In genomic region chr5:112935675-112936074, GRCh38 we compare ENCODE assay signal across 21 cellular contexts. TPM values are rescaled to one million over a fixed set of nuclear protein-coding genes. Genes with fewer than 3 reads are reported as not detected.
DNase-seq lines count a peak whose midpoint lies in the region; ATAC-seq and TF ChIP-seq lines count a peak whose summit lies in the region.
"Had no signal": no experiment of that assay in that cellular context is flagged by ENCODE, and none has a peak within 500 bp of the region (broad histone marks: within the 10 kb centered on the region; RNA-seq: fewer than 3 reads in every experiment).

No MANE protein-coding gene starts in this region.

- no peaks in the 10 kb centered on the region for H3K9me3 ChIP-seq in adipocyte (ENCODE audit: control insufficient read depth, low read length)

- H3K36me3 Mint-ChIP-seq in HFFc6 (ENCODE audit: low read depth) = no peaks in the 10 kb centered on the region
- no peaks in the 10 kb centered on the region for H3K36me3 Mint-ChIP-seq in natural killer cell
- H3K36me3 Mint-ChIP-seq: CD8-positive, alpha-beta T cell had no signal

- H3K36me3 ChIP-seq in adipocyte (ENCODE audit: control insufficient read depth, insufficient read depth, low read length, severe bottlenecking) = no peaks in the 10 kb centered on the region
- H3K36me3 ChIP-seq: BLaER1 treated with 17β-estradiol and CSF1 and Interleukin-3, amounts not matched to agents 10 nM and 100 nM had no signal

- H3K27me3 ChIP-seq in adipocyte (replicated peaks; ENCODE audit: control insufficient read depth, insufficient read depth, low read length) = no peaks in the 10 kb centered on the region
- H3K27me3 ChIP-seq: BLaER1 treated with 17β-estradiol and CSF1 and Interleukin-3, amounts not matched to agents 10 nM and 100 nM had no signal

- H3K9me3 Mint-ChIP-seq in HFFc6 (no peaks in the 10 kb centered on the region), natural killer cell (no peaks in the 10 kb centered on the region)
- H3K9me3 Mint-ChIP-seq: CD8-positive, alpha-beta T cell had no signal

- ATAC-seq in natural killer cell (no peak), GM21528 (IDR thresholded peaks at IDR 0.05; ENCODE audit: low FRiP score, unreplicated experiment) (no peak)
- ATAC-seq: CD8-positive, alpha-beta T cell; Panc1 had no signal

- TF ChIP-seq CTCF in HFFc6 (IDR thresholded peaks at IDR 0.05) = no peak
- TF ChIP-seq CTCF in fibroblast of villous mesenchyme (IDR thresholded peaks at IDR 0.05; ENCODE audit: insufficient read depth, low read depth, low read length) = no peak
- TF ChIP-seq CTCF in natural killer cell (IDR thresholded peaks at IDR 0.05) = no peak

- H3K27me3 Mint-ChIP-seq in HFFc6 (ENCODE audit: insufficient read depth) (no peaks in the 10 kb centered on the region; the same call in none of the 2 replicates), natural killer cell (ENCODE audit: low read depth in 2 of 2) (no peaks in the 10 kb centered on the region)

- no peak overlapping the region for H3K4me3 ChIP-seq in adipocyte (ENCODE audit: low read length)
- no peak overlapping the region for H3K4me3 ChIP-seq in fibroblast of villous mesenchyme (ENCODE audit: low read depth, low read length)
- H3K4me3 ChIP-seq: BLaER1 treated with 17β-estradiol and CSF1 and Interleukin-3, amounts not matched to agents 10 nM and 100 nM had no signal

- intact Hi-C loops in natural killer cell (cut with micrococcal nuclease) = no loop called here

- H3K4me3 Mint-ChIP-seq in HFFc6 (no peak overlapping the region), natural killer cell (no peak overlapping the region)
- H3K4me3 Mint-ChIP-seq: CD8-positive, alpha-beta T cell had no signal

- DNase-seq in HFFc6 = peak; percentile 14
- DNase-seq in adipocyte (ENCODE audit: low read depth) = peak; percentile 24
- DNase-seq in fibroblast of villous mesenchyme (ENCODE audit: low read depth) = peak; percentile 45
- no peak for DNase-seq in natural killer cell
- no peak for DNase-seq in activated CD4-positive, alpha-beta T cell treated with anti-CD3 and anti-CD28 coated beads, Interleukin-2, amount 50 U/mL, for 48 hours
- no peak for DNase-seq in superior temporal gyrus (ENCODE audit: extremely low spot score)
- DNase-seq: ACHN; CD8-positive, alpha-beta T cell; DND-41; Kasumi-1; NCI-H1105; NCI-H146; NCI-H2029; NCI-H2227 treated with DMSO at 0.1 percent for 48 hours; NCI-H510A treated with DMSO at 0.1 percent for 48 hours; NCI-H748 treated with DMSO at 0.1 percent for 48 hours; NK-92 treated with Interleukin-12 subunit alpha and Interleukin-12 subunit beta, amount 100 ng/mL, for 24 hours; SIG-M5 had no signal

- peaks cover 27% of the 10 kb centered on the region for H3K4me1 Mint-ChIP-seq in HFFc6 (ENCODE audit: low read depth)
- peaks cover 6 to 18% of the 10 kb centered on the region in 2 donors for H3K4me1 Mint-ChIP-seq in natural killer cell

- no peak overlapping the region for H3K9ac ChIP-seq in adipocyte (ENCODE audit: low read length)
- H3K9ac ChIP-seq: BLaER1 treated with 17β-estradiol and CSF1 and Interleukin-3, amounts not matched to agents 10 nM and 100 nM had no signal

- H3K27ac Mint-ChIP-seq in HFFc6 (no peak overlapping the region), natural killer cell (no peak overlapping the region)
- H3K27ac Mint-ChIP-seq: CD8-positive, alpha-beta T cell had no signal

- H3K4me1 ChIP-seq in adipocyte (ENCODE audit: control insufficient read depth, insufficient read depth, low read length) = peaks cover 13% of the 10 kb centered on the region

RNA-seq across cellular contexts. Expression of gene REEP5, which starts 13.6 kb away (rescaled TPM):
- total RNA-seq in HFFc6 (2021; fragmentation: NEBNext Ultra II Directional; extraction: Animal tissue kit (Norgen Biotek cat#: 25700)) = 100 to 1,000 TPM in 4 of 6 experiments, 10 to 100 TPM in 2; 95.9 to 143 (median 107) TPM
- total RNA-seq in fibroblast of villous mesenchyme = 47.0 and 48.8 TPM in 2 replicates
- total RNA-seq in natural killer cell = 10 to 100 TPM; 42.8 to 46.5 (median 46.5) TPM

RNA-seq across cellular contexts. Expression of gene DCP2, which starts 40.9 kb away (rescaled TPM):
- total RNA-seq in HFFc6 (2021; fragmentation: NEBNext Ultra II Directional; extraction: Animal tissue kit (Norgen Biotek cat#: 25700)) = 10 to 100 TPM; 16.4 to 18.4 (median 18.0) TPM
- total RNA-seq in fibroblast of villous mesenchyme (19.6 and 35.4 TPM in 2 replicates), natural killer cell (10 to 100 TPM; 69.3 to 82.9 (median 76.7) TPM)

Comparison
In these comparisons a context has a peak if more than half of its experiments do, and no peak if none do; other contexts are left out.
1. DNase-seq: peak in HFFc6 (single experiment), adipocyte (single experiment) and fibroblast of villous mesenchyme (single experiment); none in natural killer cell (single experiment), activated CD4-positive, alpha-beta T cell treated with anti-CD3 and anti-CD28 coated beads, Interleukin-2, amount 50 U/mL, for 48 hours (0 of 2) and superior temporal gyrus (single experiment).